ENCODE assay signal across 13 cellular contexts in the genomic region with DNA sequence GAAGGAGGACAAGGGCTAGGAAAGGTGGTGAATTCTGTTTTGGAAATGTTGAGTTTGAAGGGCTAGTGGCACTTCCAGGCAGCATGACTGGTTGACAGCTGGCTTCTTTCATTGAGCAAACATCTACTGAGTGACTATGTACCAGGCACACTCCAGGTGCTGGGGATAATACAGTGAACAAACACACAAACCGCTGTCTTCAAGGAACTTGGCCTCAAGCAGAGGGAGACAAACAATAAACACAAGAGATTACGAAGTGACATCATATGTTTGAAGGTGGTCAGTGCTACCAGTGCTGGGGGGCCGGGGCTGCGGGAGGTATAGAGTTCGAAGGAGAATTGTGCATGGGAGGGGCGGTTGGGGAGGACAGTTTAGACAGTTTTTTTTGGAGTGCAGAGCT.
DNase-seq lines count a peak whose midpoint lies in the region; ATAC-seq and TF ChIP-seq lines count a peak whose summit lies in the region.
"Had no signal": no experiment of that assay in that cellular context is flagged by ENCODE, and none has a peak within 500 bp of the region (broad histone marks: within the 10 kb centered on the region; RNA-seq: fewer than 3 reads in every experiment).

No MANE protein-coding gene starts in this region.

- no peaks in the 10 kb centered on the region for H3K36me3 Mint-ChIP-seq in activated T-cell treated with anti-CD3 and anti-CD28 coated beads, Interleukin-2, amount 50 U/mL, for 4 hours (ENCODE audit: insufficient read depth)
- no peaks in the 10 kb centered on the region for H3K36me3 Mint-ChIP-seq in T-helper 17 cell (ENCODE audit: low read depth)

- no peak for DNase-seq in activated T-cell treated with anti-CD3 and anti-CD28 coated beads, Interleukin-2, amount 50 U/mL, for 4 hours
- DNase-seq in activated T-cell treated with anti-CD3 and anti-CD28 coated beads for 4 hours: no peak
- DNase-seq in NCI-H1092 (lab: John Stamatoyannopoulos, UW): peak; percentile 47
- DNase-seq in T-helper 17 cell: no peak
- no peak for DNase-seq in trophoblast cell
- DNase-seq in adrenal gland: no peak
- DNase-seq in SKM-1 (lab: John Stamatoyannopoulos, UW; ENCODE audit: unreplicated experiment): no peak
- DNase-seq: activated CD4-positive, CD25-positive, alpha-beta regulatory T cell; activated effector memory CD4-positive, alpha-beta T cell treated with Interleukin-2 at 50 U/mL for 16 hours; endodermal cell; NCI-H1105 had no signal

- H4K12ac ChIP-seq in trophoblast cell (ENCODE audit: low read depth, low read length): no peak overlapping the region

- H3K4me1 Mint-ChIP-seq in activated T-cell treated with anti-CD3 and anti-CD28 coated beads, Interleukin-2, amount 50 U/mL, for 4 hours (ENCODE audit: low read depth): peaks cover 26% of the 10 kb centered on the region
- peaks cover 28% of the 10 kb centered on the region for H3K4me1 Mint-ChIP-seq in T-helper 17 cell

- H3K18ac ChIP-seq in trophoblast cell (ENCODE audit: low read length): no peak overlapping the region

- H3K79me1 ChIP-seq in trophoblast cell (ENCODE audit: low read length): peaks cover 10% of the 10 kb centered on the region

- H2AK5ac ChIP-seq in trophoblast cell (ENCODE audit: low read length): no peak overlapping the region

- H4K91ac ChIP-seq in trophoblast cell (ENCODE audit: low read depth, low read length): no peak overlapping the region

- no peak overlapping the region for H2BK12ac ChIP-seq in trophoblast cell (ENCODE audit: low read length)

- TF ChIP-seq POLR2A in adrenal gland (IDR thresholded peaks at IDR 0.05): no peak

- H3K27me3 Mint-ChIP-seq in activated T-cell treated with anti-CD3 and anti-CD28 coated beads, Interleukin-2, amount 50 U/mL, for 4 hours (ENCODE audit: low read depth): no peaks in the 10 kb centered on the region
- H3K27me3 Mint-ChIP-seq in T-helper 17 cell: no peaks in the 10 kb centered on the region

- H3K23ac ChIP-seq in trophoblast cell (ENCODE audit: low read length): no peak overlapping the region

- TF ChIP-seq CTCF in adrenal gland (IDR thresholded peaks at IDR 0.05): no peak

- no peaks in the 10 kb centered on the region for H3K36me3 ChIP-seq in trophoblast cell (ENCODE audit: control insufficient read depth in 1 of 2, insufficient read depth in 2 of 2, low read length in 2 of 2)
- no peaks in the 10 kb centered on the region for H3K36me3 ChIP-seq in adrenal gland (replicated peaks in 1 of 2)

- H3K4me3 ChIP-seq in trophoblast cell (ENCODE audit: low read depth, low read length) (no peak overlapping the region), adrenal gland (no peak overlapping the region)

- no peak overlapping the region for H3K4ac ChIP-seq in trophoblast cell (ENCODE audit: low read depth, low read length)

- H3K9ac ChIP-seq in trophoblast cell (ENCODE audit: low read length): peak overlapping the region; percentile 13
- H3K9ac ChIP-seq: KMS-11 had no signal

- no peak overlapping the region for H3K4me2 ChIP-seq in trophoblast cell (ENCODE audit: low read length)
- H3K4me2 ChIP-seq: KMS-11 had no signal

- no peaks in the 10 kb centered on the region for H3K9me3 Mint-ChIP-seq in activated T-cell treated with anti-CD3 and anti-CD28 coated beads, Interleukin-2, amount 50 U/mL, for 4 hours
- H3K9me3 Mint-ChIP-seq: endodermal cell had no signal

- H3K27ac ChIP-seq in trophoblast cell (ENCODE audit: low read depth, low read length) (no peak overlapping the region), adrenal gland (no peak overlapping the region)
- H3K27ac ChIP-seq: KMS-11 had no signal

- WGBS in trophoblast cell (ENCODE audit: extremely low coverage, insufficient coverage, insufficient read length): no CpG with 5 or more reads among the region's 6 CpGs
- 77 to 84% (median 82%) methylated on average over 6 of the region's 6 CpGs for WGBS in adrenal gland, 4 donors

- H3K9me3 ChIP-seq in T-helper 17 cell (ENCODE audit: control insufficient read depth, low read length, poor library complexity, severe bottlenecking): no peaks in the 10 kb centered on the region
- H3K9me3 ChIP-seq in trophoblast cell (ENCODE audit: insufficient read depth, low read depth, low read length): peaks cover 3% of the 10 kb centered on the region
- H3K9me3 ChIP-seq in adrenal gland (replicated peaks in 1 of 3): no peaks in the 10 kb centered on the region

- H2AFZ ChIP-seq in trophoblast cell (ENCODE audit: insufficient read depth, low read length, poor library complexity): no peak overlapping the region

- H2BK120ac ChIP-seq in trophoblast cell (ENCODE audit: insufficient read depth, low read length, poor library complexity): no peak overlapping the region

- no peak overlapping the region for H2BK5ac ChIP-seq in trophoblast cell (ENCODE audit: low read depth, low read length, poor library complexity)

- no peak for ATAC-seq in activated T-cell treated with anti-CD3 and anti-CD28 coated beads, Interleukin-2, amount 50 U/mL, for 4 hours
- ATAC-seq in T-helper 17 cell (no peak), HG03378 (IDR thresholded peaks at IDR 0.05; ENCODE audit: unreplicated experiment) (no peak)

- H3K4me1 ChIP-seq in trophoblast cell (ENCODE audit: control insufficient read depth in 1 of 2, insufficient read depth in 2 of 2, low read length in 2 of 2) (peaks cover 2 to 9% of the 10 kb centered on the region in 2 experiments), adrenal gland (replicated peaks in 1 of 2) (no peaks in the 10 kb centered on the region)

- H4K8ac ChIP-seq in trophoblast cell (ENCODE audit: low read depth, low read length): no peak overlapping the region

- H3K79me2 ChIP-seq in trophoblast cell (ENCODE audit: control insufficient read depth, insufficient read depth, low read length, poor library complexity): no peaks in the 10 kb centered on the region

- intact Hi-C loops in adrenal gland (cut with DNase I): loop anchor here (5.0 kb wide), 4 partner anchors 453 to 863 kb away; no protein-coding TSS in a partner anchor

- peak overlapping the region; percentile 75 for H3K27ac Mint-ChIP-seq in T-helper 17 cell
- H3K27ac Mint-ChIP-seq: endodermal cell had no signal

- peak overlapping the region; percentile 56 for H3K4me3 Mint-ChIP-seq in activated T-cell treated with anti-CD3 and anti-CD28 coated beads, Interleukin-2, amount 50 U/mL, for 4 hours
- peak overlapping the region; percentile 85 for H3K4me3 Mint-ChIP-seq in T-helper 17 cell
- H3K4me3 Mint-ChIP-seq: endodermal cell had no signal

- H3K14ac ChIP-seq in trophoblast cell (ENCODE audit: low read length): no peak overlapping the region

- no peaks in the 10 kb centered on the region for H3K27me3 ChIP-seq in trophoblast cell (ENCODE audit: insufficient read depth, low read length)
- H3K27me3 ChIP-seq in adrenal gland: no peaks in the 10 kb centered on the region
